In the genomic region with DNA sequence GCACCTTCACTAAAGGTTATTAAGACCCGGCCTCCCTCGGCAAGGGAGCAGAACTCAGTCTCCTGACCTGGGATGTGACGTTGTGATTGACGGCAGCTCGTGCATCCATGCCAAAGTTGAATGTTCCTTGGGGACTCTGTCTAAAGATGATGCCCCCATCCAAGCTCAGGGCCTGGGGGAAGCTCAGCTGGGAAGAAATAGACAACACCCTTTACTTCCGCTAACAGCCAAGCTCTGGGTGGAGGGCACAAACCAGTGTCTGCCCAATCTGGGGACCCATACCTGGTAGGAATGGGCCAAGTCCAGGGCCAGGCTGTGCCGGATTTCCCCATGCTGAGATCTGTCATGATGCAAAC, we compare ENCODE assay signal across 2 cellular contexts.
TF ChIP-seq lines count a peak whose summit lies in the region.

No MANE protein-coding gene starts in this region.

TF ChIP-seq in GM23338, 12 proteins besides CTCF, POLR2A, EP300 and RAD21 (continued from another document):
- TF ChIP-seq ETS1 (IDR thresholded peaks at IDR 0.05): no peak
TF ChIP-seq in GM23338: peak in this region for 0.

TF ChIP-seq in K562, 482 proteins besides CTCF, POLR2A, EP300 and RAD21 (continued from another document):
- no peak for TF ChIP-seq ZNF592 (IDR thresholded peaks at IDR 0.05)
- TF ChIP-seq HMGN3 (IDR thresholded peaks at IDR 0.05; ENCODE audit: borderline replicate concordance, extremely low read depth, insufficient read length, low read depth, low read length): no peak
- TF ChIP-seq ZNF395 (CRISPR knock-in tag; IDR thresholded peaks at IDR 0.05): no peak
- TF ChIP-seq HMG20B (CRISPR knock-in tag; IDR thresholded peaks at IDR 0.05): no peak
- no peak for TF ChIP-seq MYNN (IDR thresholded peaks at IDR 0.05)
- TF ChIP-seq MYNN (CRISPR knock-in tag; IDR thresholded peaks at IDR 0.05): no peak
- TF ChIP-seq ZFP1 (CRISPR knock-in tag; IDR thresholded peaks at IDR 0.05): no peak
